8 cellular contexts compared by ENCODE assay signal in the genomic region with DNA sequence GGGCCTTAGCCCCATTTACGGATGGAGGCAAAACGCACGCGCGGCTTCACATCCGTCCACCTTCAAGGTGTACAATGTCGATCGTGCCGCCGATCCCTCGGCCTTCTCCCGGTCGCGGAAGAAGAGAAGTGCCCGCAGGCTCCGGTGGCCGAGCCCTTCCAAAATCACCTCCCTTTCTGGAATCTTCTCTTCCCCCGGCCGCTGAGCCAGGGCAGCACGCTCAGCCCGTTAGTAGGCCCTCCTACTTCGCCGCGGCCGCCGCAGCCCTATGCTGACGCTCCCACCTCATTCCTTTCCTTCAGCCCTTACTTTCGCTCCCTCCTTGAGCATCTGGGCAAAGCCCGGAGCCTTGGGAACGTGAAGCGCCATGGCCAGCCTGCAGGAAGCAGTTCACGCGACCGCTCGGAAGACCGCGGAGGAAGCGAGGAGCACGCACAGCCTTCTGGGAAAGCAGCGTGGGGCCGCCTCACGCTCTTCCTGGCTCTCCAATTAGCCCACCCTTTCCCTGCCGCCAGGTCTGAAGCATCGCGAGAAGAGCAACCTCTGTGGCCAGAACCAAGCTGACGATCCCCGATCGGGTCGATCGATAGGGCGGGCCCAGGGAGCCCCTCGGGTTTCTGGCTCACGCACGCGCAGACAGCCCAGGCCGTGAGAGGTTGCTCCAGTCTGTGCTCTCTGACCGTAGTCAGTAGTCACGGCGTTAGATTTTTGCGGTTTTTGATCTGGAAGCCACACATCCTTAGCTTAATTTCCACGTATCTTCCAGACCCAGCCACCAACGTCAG. TPM values are rescaled to one million over a fixed set of nuclear protein-coding genes. Genes with fewer than 3 reads are reported as not detected.
DNase-seq lines count a peak whose midpoint lies in the region; ATAC-seq lines count a peak whose summit lies in the region.

A gene with protein sequence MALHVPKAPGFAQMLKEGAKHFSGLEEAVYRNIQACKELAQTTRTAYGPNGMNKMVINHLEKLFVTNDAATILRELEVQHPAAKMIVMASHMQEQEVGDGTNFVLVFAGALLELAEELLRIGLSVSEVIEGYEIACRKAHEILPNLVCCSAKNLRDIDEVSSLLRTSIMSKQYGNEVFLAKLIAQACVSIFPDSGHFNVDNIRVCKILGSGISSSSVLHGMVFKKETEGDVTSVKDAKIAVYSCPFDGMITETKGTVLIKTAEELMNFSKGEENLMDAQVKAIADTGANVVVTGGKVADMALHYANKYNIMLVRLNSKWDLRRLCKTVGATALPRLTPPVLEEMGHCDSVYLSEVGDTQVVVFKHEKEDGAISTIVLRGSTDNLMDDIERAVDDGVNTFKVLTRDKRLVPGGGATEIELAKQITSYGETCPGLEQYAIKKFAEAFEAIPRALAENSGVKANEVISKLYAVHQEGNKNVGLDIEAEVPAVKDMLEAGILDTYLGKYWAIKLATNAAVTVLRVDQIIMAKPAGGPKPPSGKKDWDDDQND (minus strand): TSS at position 427 of the 785 bp plus-strand sequence. CDS start 58 bp downstream, at position 369.

- peak within 1 kb of the TSS; percentile 99 to 100 (median 100) for H3K4me3 Mint-ChIP-seq in immature natural killer cell

- peaks cover 57 to 79% of the 10 kb centered on the region in 2 donors for H3K4me1 Mint-ChIP-seq in immature natural killer cell

- DNase-seq in AG08396 (ENCODE audit: low spot score), result peak; percentile 97
- peak; percentile 99 for DNase-seq in NCI-H345 treated with DMSO at 0.1 percent for 48 hours (lab: John Stamatoyannopoulos, UW; ENCODE audit: unreplicated experiment)
- peak; percentile 92 to 98 (median 96) for DNase-seq in activated CD4-positive, CD25-positive, alpha-beta regulatory T cell (lab: John Stamatoyannopoulos, UW)
- peak; percentile 99 for DNase-seq in central memory CD4-positive, alpha-beta T cell
- DNase-seq in immature natural killer cell, result peak; percentile 98 to 99 (median 98)
- DNase-seq in smooth muscle cell of the brain vasculature (ENCODE audit: low read depth, low spot score), result peak; percentile 99

- no peaks in the 10 kb centered on the region for H3K36me3 Mint-ChIP-seq in immature natural killer cell

- H3K9me3 Mint-ChIP-seq in immature natural killer cell, result no peaks in the 10 kb centered on the region

- peaks cover 11 to 15% (median 11%) of the 10 kb centered on the region in 3 donors for H3K27me3 Mint-ChIP-seq in immature natural killer cell (ENCODE audit: low read depth in 3 of 3)

- ATAC-seq in GM19023 (IDR thresholded peaks at IDR 0.05; ENCODE audit: unreplicated experiment) (peak; percentile 89), HG03280 (IDR thresholded peaks at IDR 0.05; ENCODE audit: unreplicated experiment) (peak; percentile 92)

- H3K27ac Mint-ChIP-seq in immature natural killer cell, result peak within 1 kb of the TSS; percentile 95 to 99 (median 98)

RNA-seq across cellular contexts. Expression of the gene that starts here (rescaled TPM):
- 100 to 1,000 TPM; 101 to 119 (median 113) TPM for polyA plus RNA-seq in immature natural killer cell

Comparison
In these comparisons a context has a peak if more than half of its experiments do, and no peak if none do; other contexts are left out.
1. Peak in every context shown above with its lines: DNase-seq and ATAC-seq.